In the genomic region with DNA sequence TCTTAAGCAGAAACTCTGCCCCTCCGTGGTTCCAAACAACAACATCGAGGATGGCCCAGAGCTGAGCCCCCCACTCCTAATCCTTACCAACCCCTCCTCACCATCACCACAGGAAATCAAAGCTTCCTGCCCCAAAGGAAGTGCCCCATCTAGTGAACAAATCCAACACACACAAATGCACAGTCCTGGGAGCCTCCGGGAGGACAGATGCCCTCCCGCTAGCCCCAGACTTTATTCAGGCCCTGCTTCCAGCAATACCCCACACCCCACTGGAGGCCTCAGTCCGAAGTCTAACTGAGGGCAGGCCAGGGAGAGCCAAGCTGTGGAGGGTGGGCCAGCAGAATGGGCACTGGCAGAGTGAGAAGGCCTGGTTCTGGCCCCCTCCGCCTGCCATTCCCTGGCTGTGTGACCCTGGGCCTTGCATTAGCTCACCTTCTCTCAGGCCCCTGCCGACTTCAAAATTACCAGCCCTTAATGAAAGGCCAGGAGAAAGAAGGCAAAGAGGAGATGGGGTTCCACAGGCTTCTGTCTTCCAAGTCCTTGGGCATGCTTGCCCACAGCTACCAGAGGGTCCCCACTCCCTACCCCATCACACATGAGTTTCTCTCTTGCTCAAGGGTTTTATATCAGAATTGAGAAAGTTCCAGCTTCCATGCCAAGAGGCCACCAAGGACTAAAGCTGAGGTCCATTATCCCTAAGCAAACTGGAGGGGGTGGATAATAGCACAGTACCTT, we compare ENCODE assay signal across 1 cellular context.
A peak's percentile ranks its signal among the peaks of the same experiment; 100 is the strongest.
TF ChIP-seq lines count a peak whose summit lies in the region.

No MANE protein-coding gene starts in this region.

TF ChIP-seq in HepG2, 621 proteins besides CTCF, POLR2A, EP300 and RAD21 (continues in another document):
- no peak for TF ChIP-seq ELF1 (CRISPR knock-in tag; IDR thresholded peaks at IDR 0.05)
- TF ChIP-seq AKAP8 (CRISPR knock-in tag; IDR thresholded peaks at IDR 0.05) = no peak
- no peak for TF ChIP-seq ZNF556 (CRISPR knock-in tag; IDR thresholded peaks at IDR 0.05; ENCODE audit: borderline replicate concordance)
- TF ChIP-seq PPARG (CRISPR knock-in tag; conservative IDR thresholded peaks at IDR 0.05) = no peak
- no peak for TF ChIP-seq TOE1 (CRISPR knock-in tag; IDR thresholded peaks at IDR 0.05)
- TF ChIP-seq TARDBP (CRISPR knock-in tag; IDR thresholded peaks at IDR 0.05) = no peak
- TF ChIP-seq NFRKB (IDR thresholded peaks at IDR 0.05) = no peak
- no peak for TF ChIP-seq SKI (IDR thresholded peaks at IDR 0.05; ENCODE audit: partially characterized antibody)
- no peak for TF ChIP-seq ZNF354B (CRISPR knock-in tag; IDR thresholded peaks at IDR 0.05)
- TF ChIP-seq, protein P1, sequence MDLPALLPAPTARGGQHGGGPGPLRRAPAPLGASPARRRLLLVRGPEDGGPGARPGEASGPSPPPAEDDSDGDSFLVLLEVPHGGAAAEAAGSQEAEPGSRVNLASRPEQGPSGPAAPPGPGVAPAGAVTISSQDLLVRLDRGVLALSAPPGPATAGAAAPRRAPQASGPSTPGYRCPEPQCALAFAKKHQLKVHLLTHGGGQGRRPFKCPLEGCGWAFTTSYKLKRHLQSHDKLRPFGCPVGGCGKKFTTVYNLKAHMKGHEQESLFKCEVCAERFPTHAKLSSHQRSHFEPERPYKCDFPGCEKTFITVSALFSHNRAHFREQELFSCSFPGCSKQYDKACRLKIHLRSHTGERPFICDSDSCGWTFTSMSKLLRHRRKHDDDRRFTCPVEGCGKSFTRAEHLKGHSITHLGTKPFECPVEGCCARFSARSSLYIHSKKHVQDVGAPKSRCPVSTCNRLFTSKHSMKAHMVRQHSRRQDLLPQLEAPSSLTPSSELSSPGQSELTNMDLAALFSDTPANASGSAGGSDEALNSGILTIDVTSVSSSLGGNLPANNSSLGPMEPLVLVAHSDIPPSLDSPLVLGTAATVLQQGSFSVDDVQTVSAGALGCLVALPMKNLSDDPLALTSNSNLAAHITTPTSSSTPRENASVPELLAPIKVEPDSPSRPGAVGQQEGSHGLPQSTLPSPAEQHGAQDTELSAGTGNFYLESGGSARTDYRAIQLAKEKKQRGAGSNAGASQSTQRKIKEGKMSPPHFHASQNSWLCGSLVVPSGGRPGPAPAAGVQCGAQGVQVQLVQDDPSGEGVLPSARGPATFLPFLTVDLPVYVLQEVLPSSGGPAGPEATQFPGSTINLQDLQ (CRISPR knock-in tag; IDR thresholded peaks at IDR 0.05) = no peak
- TF ChIP-seq, protein P2, sequence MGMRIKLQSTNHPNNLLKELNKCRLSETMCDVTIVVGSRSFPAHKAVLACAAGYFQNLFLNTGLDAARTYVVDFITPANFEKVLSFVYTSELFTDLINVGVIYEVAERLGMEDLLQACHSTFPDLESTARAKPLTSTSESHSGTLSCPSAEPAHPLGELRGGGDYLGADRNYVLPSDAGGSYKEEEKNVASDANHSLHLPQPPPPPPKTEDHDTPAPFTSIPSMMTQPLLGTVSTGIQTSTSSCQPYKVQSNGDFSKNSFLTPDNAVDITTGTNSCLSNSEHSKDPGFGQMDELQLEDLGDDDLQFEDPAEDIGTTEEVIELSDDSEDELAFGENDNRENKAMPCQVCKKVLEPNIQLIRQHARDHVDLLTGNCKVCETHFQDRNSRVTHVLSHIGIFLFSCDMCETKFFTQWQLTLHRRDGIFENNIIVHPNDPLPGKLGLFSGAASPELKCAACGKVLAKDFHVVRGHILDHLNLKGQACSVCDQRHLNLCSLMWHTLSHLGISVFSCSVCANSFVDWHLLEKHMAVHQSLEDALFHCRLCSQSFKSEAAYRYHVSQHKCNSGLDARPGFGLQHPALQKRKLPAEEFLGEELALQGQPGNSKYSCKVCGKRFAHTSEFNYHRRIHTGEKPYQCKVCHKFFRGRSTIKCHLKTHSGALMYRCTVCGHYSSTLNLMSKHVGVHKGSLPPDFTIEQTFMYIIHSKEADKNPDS (CRISPR knock-in tag; IDR thresholded peaks at IDR 0.05) = no peak
- TF ChIP-seq HNF4G (IDR thresholded peaks at IDR 0.05; ENCODE audit: borderline replicate concordance, low read depth, low read length) = peak; percentile 46; the same call in 1 of the 2 replicates
- TF ChIP-seq HNF4G (CRISPR knock-in tag; IDR thresholded peaks at IDR 0.05; ENCODE audit: borderline replicate concordance, low read depth) = no peak
- TF ChIP-seq SRF (IDR thresholded peaks at IDR 0.05; ENCODE audit: low read depth, low read length) = no peak
- TF ChIP-seq ZMAT3 (CRISPR knock-in tag; conservative IDR thresholded peaks at IDR 0.05) = no peak
- 0 out of 2 replicates have a peak, but pooled peaks have one; percentile 35 for TF ChIP-seq NRL (CRISPR knock-in tag; IDR thresholded peaks at IDR 0.05; ENCODE audit: borderline replicate concordance)
- no peak for TF ChIP-seq ZNF557 (CRISPR knock-in tag; IDR thresholded peaks at IDR 0.05)
- TF ChIP-seq ZNF292 (CRISPR knock-in tag; IDR thresholded peaks at IDR 0.05; ENCODE audit: borderline replicate concordance, low read depth) = no peak
- TF ChIP-seq PRDM10 (CRISPR knock-in tag; IDR thresholded peaks at IDR 0.05; ENCODE audit: low read depth) = no peak
- no peak for TF ChIP-seq ZNF20 (CRISPR knock-in tag; IDR thresholded peaks at IDR 0.05)
- TF ChIP-seq ARNT (IDR thresholded peaks at IDR 0.05) = no peak
- 0 out of 2 replicates have a peak, but pooled peaks have one; percentile 21 for TF ChIP-seq KAT8 (CRISPR knock-in tag; IDR thresholded peaks at IDR 0.05)
- TF ChIP-seq, protein P3, sequence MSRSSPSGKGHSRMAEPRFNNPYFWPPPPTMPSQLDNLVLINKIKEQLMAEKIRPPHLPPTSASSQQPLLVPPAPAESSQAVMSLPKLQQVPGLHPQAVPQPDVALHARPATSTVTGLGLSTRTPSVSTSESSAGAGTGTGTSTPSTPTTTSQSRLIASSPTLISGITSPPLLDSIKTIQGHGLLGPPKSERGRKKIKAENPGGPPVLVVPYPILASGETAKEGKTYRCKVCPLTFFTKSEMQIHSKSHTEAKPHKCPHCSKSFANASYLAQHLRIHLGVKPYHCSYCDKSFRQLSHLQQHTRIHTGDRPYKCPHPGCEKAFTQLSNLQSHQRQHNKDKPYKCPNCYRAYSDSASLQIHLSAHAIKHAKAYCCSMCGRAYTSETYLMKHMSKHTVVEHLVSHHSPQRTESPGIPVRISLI (CRISPR knock-in tag; IDR thresholded peaks at IDR 0.05; ENCODE audit: borderline replicate concordance) = no peak
- TF ChIP-seq GFI1 (CRISPR knock-in tag; IDR thresholded peaks at IDR 0.05; ENCODE audit: borderline replicate concordance) = no peak
- TF ChIP-seq ZNF776 (CRISPR knock-in tag; IDR thresholded peaks at IDR 0.05) = no peak
- TF ChIP-seq KDM5A (IDR thresholded peaks at IDR 0.05; ENCODE audit: borderline replicate concordance, low read length) = no peak
- 0 out of 2 replicates have a peak, but pooled peaks have one; percentile 7 for TF ChIP-seq STAG1 (CRISPR knock-in tag; IDR thresholded peaks at IDR 0.05)
- no peak for TF ChIP-seq DRAP1 (CRISPR knock-in tag; IDR thresholded peaks at IDR 0.05)
- no peak for TF ChIP-seq AFF4 (CRISPR knock-in tag; IDR thresholded peaks at IDR 0.05)
- TF ChIP-seq ASH2L (IDR thresholded peaks at IDR 0.05; ENCODE audit: insufficient read length, low read depth, low read length) = no peak
- no peak for TF ChIP-seq ZC3H4 (CRISPR knock-in tag; IDR thresholded peaks at IDR 0.05; ENCODE audit: borderline replicate concordance)
- TF ChIP-seq ZNF816 (CRISPR knock-in tag; IDR thresholded peaks at IDR 0.05; ENCODE audit: borderline replicate concordance) = no peak
- TF ChIP-seq ZBTB38 (CRISPR knock-in tag; IDR thresholded peaks at IDR 0.05) = peak; percentile 32; the same call in 1 of the 2 replicates
- TF ChIP-seq ZNF891 (CRISPR knock-in tag; IDR thresholded peaks at IDR 0.05) = no peak
- no peak for TF ChIP-seq SAFB2 (CRISPR knock-in tag; IDR thresholded peaks at IDR 0.05; ENCODE audit: borderline replicate concordance, low read depth)
- TF ChIP-seq PHF21A (CRISPR knock-in tag; IDR thresholded peaks at IDR 0.05) = 0 out of 2 replicates have a peak, but pooled peaks have one; percentile 24
- no peak for TF ChIP-seq ZNF713 (CRISPR knock-in tag; IDR thresholded peaks at IDR 0.05)
- TF ChIP-seq, protein P4, sequence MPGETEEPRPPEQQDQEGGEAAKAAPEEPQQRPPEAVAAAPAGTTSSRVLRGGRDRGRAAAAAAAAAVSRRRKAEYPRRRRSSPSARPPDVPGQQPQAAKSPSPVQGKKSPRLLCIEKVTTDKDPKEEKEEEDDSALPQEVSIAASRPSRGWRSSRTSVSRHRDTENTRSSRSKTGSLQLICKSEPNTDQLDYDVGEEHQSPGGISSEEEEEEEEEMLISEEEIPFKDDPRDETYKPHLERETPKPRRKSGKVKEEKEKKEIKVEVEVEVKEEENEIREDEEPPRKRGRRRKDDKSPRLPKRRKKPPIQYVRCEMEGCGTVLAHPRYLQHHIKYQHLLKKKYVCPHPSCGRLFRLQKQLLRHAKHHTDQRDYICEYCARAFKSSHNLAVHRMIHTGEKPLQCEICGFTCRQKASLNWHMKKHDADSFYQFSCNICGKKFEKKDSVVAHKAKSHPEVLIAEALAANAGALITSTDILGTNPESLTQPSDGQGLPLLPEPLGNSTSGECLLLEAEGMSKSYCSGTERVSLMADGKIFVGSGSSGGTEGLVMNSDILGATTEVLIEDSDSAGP (CRISPR knock-in tag; IDR thresholded peaks at IDR 0.05; ENCODE audit: borderline replicate concordance) = 0 out of 2 replicates have a peak, but pooled peaks have one; percentile 20
- TF ChIP-seq, protein P5, sequence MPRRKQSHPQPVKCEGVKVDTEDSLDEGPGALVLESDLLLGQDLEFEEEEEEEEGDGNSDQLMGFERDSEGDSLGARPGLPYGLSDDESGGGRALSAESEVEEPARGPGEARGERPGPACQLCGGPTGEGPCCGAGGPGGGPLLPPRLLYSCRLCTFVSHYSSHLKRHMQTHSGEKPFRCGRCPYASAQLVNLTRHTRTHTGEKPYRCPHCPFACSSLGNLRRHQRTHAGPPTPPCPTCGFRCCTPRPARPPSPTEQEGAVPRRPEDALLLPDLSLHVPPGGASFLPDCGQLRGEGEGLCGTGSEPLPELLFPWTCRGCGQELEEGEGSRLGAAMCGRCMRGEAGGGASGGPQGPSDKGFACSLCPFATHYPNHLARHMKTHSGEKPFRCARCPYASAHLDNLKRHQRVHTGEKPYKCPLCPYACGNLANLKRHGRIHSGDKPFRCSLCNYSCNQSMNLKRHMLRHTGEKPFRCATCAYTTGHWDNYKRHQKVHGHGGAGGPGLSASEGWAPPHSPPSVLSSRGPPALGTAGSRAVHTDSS (CRISPR knock-in tag; conservative IDR thresholded peaks at IDR 0.05) = no peak
- peak; percentile 53 for TF ChIP-seq ZFY (CRISPR knock-in tag; IDR thresholded peaks at IDR 0.05)
